Comparison of ENCODE assay signal across 9 cellular contexts in genomic region chr2:231925303-231926179, GRCh38. TPM values are rescaled to one million over a fixed set of nuclear protein-coding genes. Genes with fewer than 3 reads are reported as not detected.
A peak's percentile ranks its signal among the peaks of the same experiment; 100 is the strongest.
DNase-seq lines count a peak whose midpoint lies in the region; ATAC-seq and TF ChIP-seq lines count a peak whose summit lies in the region.
"Had no signal": no experiment of that assay in that cellular context is flagged by ENCODE, and none has a peak within 500 bp of the region (broad histone marks: within the 10 kb centered on the region; RNA-seq: fewer than 3 reads in every experiment).

No MANE protein-coding gene starts in this region.

- H3K9me3 ChIP-seq in CD8-positive, alpha-beta T cell (ENCODE audit: low read length) = no peaks in the 10 kb centered on the region
- H3K9me3 ChIP-seq in HAP-1 (no peaks in the 10 kb centered on the region), ectodermal cell (ENCODE audit: control insufficient read depth, low read length) (no peaks in the 10 kb centered on the region), lower lobe of right lung (no peaks in the 10 kb centered on the region)

- in situ Hi-C loops in HAP-1 (cut with MboI; ENCODE audit: low sequenced_read_pairs) = no loop called here

- H3K27ac Mint-ChIP-seq in CD8-positive, alpha-beta T cell = no peak overlapping the region
- H3K27ac Mint-ChIP-seq in activated CD8-positive, alpha-beta T cell treated with anti-CD3 and anti-CD28 coated beads for 36 hours = no peak overlapping the region

- H3K27me3 ChIP-seq in CD8-positive, alpha-beta T cell (ENCODE audit: insufficient read depth, low read length) = peaks cover 7% of the 10 kb centered on the region
- H3K27me3 ChIP-seq in HAP-1 (ENCODE audit: low read depth) (peaks cover 13% of the 10 kb centered on the region), ectodermal cell (ENCODE audit: control insufficient read depth, insufficient read depth, low read length, poor library complexity, severe bottlenecking) (peaks cover 77% of the 10 kb centered on the region), lower lobe of right lung (ENCODE audit: low read depth) (peaks cover 70% of the 10 kb centered on the region)

- TF ChIP-seq CTCF in CD8-positive, alpha-beta T cell (IDR thresholded peaks at IDR 0.05) = peak; percentile 73
- TF ChIP-seq CTCF in activated CD8-positive, alpha-beta T cell treated with anti-CD3 and anti-CD28 coated beads for 36 hours (IDR thresholded peaks at IDR 0.05) = peak; percentile 91
- peak; percentile 96 for TF ChIP-seq CTCF in lower lobe of right lung (IDR thresholded peaks at IDR 0.05)

- H3K36me3 ChIP-seq in CD8-positive, alpha-beta T cell (ENCODE audit: insufficient read depth, low read length) = no peaks in the 10 kb centered on the region
- H3K36me3 ChIP-seq in HAP-1 (replicated peaks) (peaks cover 4% of the 10 kb centered on the region; the same call in 1 of the 2 replicates), ectodermal cell (ENCODE audit: control insufficient read depth, insufficient read depth, low read length) (no peaks in the 10 kb centered on the region), lower lobe of right lung (no peaks in the 10 kb centered on the region)

- intact Hi-C loops in CD8-positive, alpha-beta T cell (cut with DNase I, micrococcal nuclease) = loop anchor here (1.0 kb wide), 4 partner anchors 42 to 515 kb away; no protein-coding TSS in a partner anchor
- intact Hi-C loops in activated CD8-positive, alpha-beta T cell treated with anti-CD3 and anti-CD28 coated beads for 36 hours (cut with micrococcal nuclease) = loop anchor here (5.0 to 10.0 kb wide), 3 partner anchors 217 to 402 kb away; no protein-coding TSS in a partner anchor
- intact Hi-C loops in lower lobe of right lung (cut with DNase I) = loop anchor here (10.0 kb wide), 1 partner anchor 219 kb away; no protein-coding TSS in a partner anchor

- CTCF ChIA-PET in CD8-positive, alpha-beta T cell (lab: Charles Lee) = interaction anchor here (0.8 to 8.3 kb wide), 22 partner anchors 9 to 595 kb away, joined by 3 to 112 read pairs (median 4); no protein-coding TSS in a partner anchor
- CTCF ChIA-PET in activated CD8-positive, alpha-beta T cell treated with anti-CD3 and anti-CD28 coated beads for 36 hours (lab: Charles Lee) = interaction anchor here (0.8 to 9.9 kb wide), 29 partner anchors 9 to 514 kb away, joined by 3 to 121 read pairs (median 4); no protein-coding TSS in a partner anchor

- H3K9me3 Mint-ChIP-seq in CD8-positive, alpha-beta T cell = no peaks in the 10 kb centered on the region
- H3K9me3 Mint-ChIP-seq in activated CD8-positive, alpha-beta T cell treated with anti-CD3 and anti-CD28 coated beads for 36 hours = no peaks in the 10 kb centered on the region

- peak overlapping the region; percentile 76 for H3K4me3 Mint-ChIP-seq in CD8-positive, alpha-beta T cell
- H3K4me3 Mint-ChIP-seq in activated CD8-positive, alpha-beta T cell treated with anti-CD3 and anti-CD28 coated beads for 36 hours = peak overlapping the region; percentile 70

- WGBS in ectodermal cell, 2 experiments = 1 to 2% methylated on average over 96 of the region's 96 CpGs

- no peaks in the 10 kb centered on the region for H3K36me3 Mint-ChIP-seq in CD8-positive, alpha-beta T cell
- no peaks in the 10 kb centered on the region for H3K36me3 Mint-ChIP-seq in activated CD8-positive, alpha-beta T cell treated with anti-CD3 and anti-CD28 coated beads for 36 hours (ENCODE audit: low read depth)

- no peak overlapping the region for H3K27ac ChIP-seq in CD8-positive, alpha-beta T cell (ENCODE audit: low read depth, low read length)
- H3K27ac ChIP-seq in ectodermal cell (ENCODE audit: insufficient read depth, low read depth, low read length, poor library complexity, severe bottlenecking) = no peak overlapping the region
- no peak overlapping the region for H3K27ac ChIP-seq in lower lobe of right lung

- peak; percentile 62 for ATAC-seq in CD8-positive, alpha-beta T cell
- peak; percentile 40 for ATAC-seq in activated CD8-positive, alpha-beta T cell treated with anti-CD3 and anti-CD28 coated beads for 36 hours
- ATAC-seq in lower lobe of right lung (peak; percentile 94 to 97), HG02970 (IDR thresholded peaks at IDR 0.05; ENCODE audit: low FRiP score, unreplicated experiment) (no peak)

- peaks cover 33% of the 10 kb centered on the region for H3K27me3 Mint-ChIP-seq in CD8-positive, alpha-beta T cell (ENCODE audit: low read depth)
- peaks cover 42% of the 10 kb centered on the region for H3K27me3 Mint-ChIP-seq in activated CD8-positive, alpha-beta T cell treated with anti-CD3 and anti-CD28 coated beads for 36 hours

- POLR2A ChIA-PET in CD8-positive, alpha-beta T cell (lab: Charles Lee) = interaction anchor here (0.7 kb wide), 2 partner anchors 217 to 400 kb away, joined by 3 read pairs; no protein-coding TSS in a partner anchor
- POLR2A ChIA-PET in activated CD8-positive, alpha-beta T cell treated with anti-CD3 and anti-CD28 coated beads for 36 hours (lab: Charles Lee) = interaction anchor here (1.3 to 2.0 kb wide), 2 partner anchors 215 to 397 kb away, joined by 5 to 8 read pairs; no protein-coding TSS in a partner anchor

- H3K4me3 ChIP-seq in CD8-positive, alpha-beta T cell (ENCODE audit: low read depth, low read length) = peak overlapping the region; percentile 66
- H3K4me3 ChIP-seq in HAP-1 (peak overlapping the region; percentile 69), ectodermal cell (ENCODE audit: insufficient read depth, low read depth, low read length) (peak overlapping the region; percentile 40), lower lobe of right lung (peak overlapping the region; percentile 50)

- peaks cover 16% of the 10 kb centered on the region for H3K4me1 ChIP-seq in CD8-positive, alpha-beta T cell (ENCODE audit: insufficient read depth, low read length)
- H3K4me1 ChIP-seq in HAP-1 = peaks cover 6% of the 10 kb centered on the region; the same call in 1 of the 2 replicates
- H3K4me1 ChIP-seq in ectodermal cell (ENCODE audit: control insufficient read depth, insufficient read depth, low read length) = peaks cover 15% of the 10 kb centered on the region
- peaks cover 25% of the 10 kb centered on the region for H3K4me1 ChIP-seq in lower lobe of right lung

- H3K4me1 Mint-ChIP-seq in CD8-positive, alpha-beta T cell (ENCODE audit: low read depth) = peaks cover 11% of the 10 kb centered on the region
- peaks cover 8% of the 10 kb centered on the region for H3K4me1 Mint-ChIP-seq in activated CD8-positive, alpha-beta T cell treated with anti-CD3 and anti-CD28 coated beads for 36 hours (ENCODE audit: low read depth)

- DNase-seq in CD8-positive, alpha-beta T cell = peak; percentile 46 to 85 (median 60)
- DNase-seq in HAP-1 (ENCODE audit: low spot score in 2 of 2) (peak; percentile 60 to 91), NCI-H510A treated with DMSO at 0.1 percent for 48 hours (lab: John Stamatoyannopoulos, UW) (peak; percentile 91), lower lobe of right lung (peak; percentile 86)
- DNase-seq in activated CD8-positive, alpha-beta T cell treated with anti-CD3 and anti-CD28 coated beads for 36 hours = peak; percentile 82
- DNase-seq in stimulated activated CD4-positive, alpha-beta T cell treated with anti-CD3 and anti-CD28 coated beads, Interleukin-4, amount 100 ng/mL, for 24 hours = peak; percentile 74

RNA-seq across cellular contexts. Expression of gene NPPC, which starts 0.7 kb away (rescaled TPM):
- under 1 TPM; 0.33 to 1.00 TPM for total RNA-seq in CD8-positive, alpha-beta T cell
- 1 to 10 TPM; 3.5 to 4.7 TPM for total RNA-seq in activated CD8-positive, alpha-beta T cell treated with anti-CD3 and anti-CD28 coated beads for 36 hours
- 2.4 TPM for polyA plus RNA-seq in ectodermal cell (2013, experiment 1 of 4)
- 1.5 TPM for polyA plus RNA-seq in ectodermal cell (2013, experiment 2 of 4)
- 8.9 TPM for polyA plus RNA-seq in ectodermal cell (2013, experiment 3 of 4)
- polyA plus RNA-seq in ectodermal cell (2013, experiment 4 of 4) = 12.8 TPM
- not detected for total RNA-seq in lower lobe of right lung
- total RNA-seq: T-helper 1 cell treated with Interleukin-12 subunit alpha and Interleukin-12 subunit beta and Interleukin-4 antibody, amounts not matched to agents 30 ng/mL and 1 ng/mL, for 36 hours had no signal

RNA-seq across cellular contexts. Expression of gene DIS3L2, which starts 36.0 kb away (rescaled TPM):
- total RNA-seq in CD8-positive, alpha-beta T cell = 10 to 100 TPM; 46.9 to 56.5 TPM
- 10 to 100 TPM; 26.5 to 27.2 TPM for total RNA-seq in activated CD8-positive, alpha-beta T cell treated with anti-CD3 and anti-CD28 coated beads for 36 hours
- polyA plus RNA-seq in ectodermal cell (2013, experiment 1 of 4) = 32.2 TPM
- polyA plus RNA-seq in ectodermal cell (2013, experiment 2 of 4) = 29.7 TPM
- polyA plus RNA-seq in ectodermal cell (2013, experiment 3 of 4) = 19.0 TPM
- 24.3 TPM for polyA plus RNA-seq in ectodermal cell (2013, experiment 4 of 4)
- total RNA-seq in lower lobe of right lung = 34.4 TPM
